ENCODE assay signal across 13 cellular contexts in genomic region chr11:75431533-75432525, GRCh38. TPM values are rescaled to one million over a fixed set of nuclear protein-coding genes. Genes with fewer than 3 reads are reported as not detected.
DNase-seq lines count a peak whose midpoint lies in the region; ATAC-seq, FAIRE-seq and TF ChIP-seq lines count a peak whose summit lies in the region.
"Had no signal": no experiment of that assay in that cellular context is flagged by ENCODE, and none has a peak within 500 bp of the region (broad histone marks: within the 10 kb centered on the region; RNA-seq: fewer than 3 reads in every experiment).

No MANE protein-coding gene starts in this region.

- peak; percentile 51 for FAIRE-seq in HTR-8/SVneo (lab: Jason Lieb, UNC)
- FAIRE-seq: endometrium had no signal

- no peak for TF ChIP-seq CTCF in CD8-positive, alpha-beta T cell (IDR thresholded peaks at IDR 0.05)
- TF ChIP-seq CTCF in brain (conservative IDR thresholded peaks at IDR 0.05): no peak

- no peaks in the 10 kb centered on the region for H3K36me3 Mint-ChIP-seq in CD8-positive, alpha-beta T cell
- peaks cover 26% of the 10 kb centered on the region for H3K36me3 Mint-ChIP-seq in brain
- H3K36me3 Mint-ChIP-seq in naive thymus-derived CD8-positive, alpha-beta T cell: peaks cover 4 to 10% (median 6%) of the 10 kb centered on the region in 3 donors
- peaks cover 8% of the 10 kb centered on the region for H3K36me3 Mint-ChIP-seq in activated T-cell treated with anti-CD3 and anti-CD28 coated beads, Interleukin-2, amount 50 U/mL, for 24 hours (ENCODE audit: low read depth)

- POLR2A ChIA-PET in CD8-positive, alpha-beta T cell (lab: Charles Lee): no interaction called here
- POLR2A ChIA-PET in naive thymus-derived CD8-positive, alpha-beta T cell (lab: Charles Lee): interaction anchor here (0.9 to 2.7 kb wide), 2 partner anchors 32 to 91 kb away, joined by 3 to 14 read pairs; partner anchors contain the start of gene RPS3

- peaks cover 36% of the 10 kb centered on the region for H3K27me3 Mint-ChIP-seq in CD8-positive, alpha-beta T cell (ENCODE audit: low read depth)
- H3K27me3 Mint-ChIP-seq in brain: peaks cover 52% of the 10 kb centered on the region
- H3K27me3 Mint-ChIP-seq in naive thymus-derived CD8-positive, alpha-beta T cell: peaks cover 30 to 60% (median 37%) of the 10 kb centered on the region in 5 donors
- peaks cover 57% of the 10 kb centered on the region for H3K27me3 Mint-ChIP-seq in activated T-cell treated with anti-CD3 and anti-CD28 coated beads, Interleukin-2, amount 50 U/mL, for 24 hours

- peaks cover 9% of the 10 kb centered on the region for H3K4me1 ChIP-seq in CD8-positive, alpha-beta T cell (ENCODE audit: insufficient read depth, low read length)

- no peak for DNase-seq in CD8-positive, alpha-beta T cell
- DNase-seq in HTR-8/SVneo (ENCODE audit: insufficient read length, low spot score) (no peak), AG08395 (ENCODE audit: low spot score) (no peak), left cardiac atrium (no peak)
- peak in 1 of 10 donors; percentile 13 for DNase-seq in naive thymus-derived CD8-positive, alpha-beta T cell
- DNase-seq in activated T-cell treated with anti-CD3 and anti-CD28 coated beads, Interleukin-2, amount 50 U/mL, for 24 hours: no peak
- DNase-seq: activated T-cell treated with anti-CD3 and anti-CD28 coated beads for 4 hours; NCI-H446; stimulated activated CD4-positive, alpha-beta T cell treated with anti-CD3 and anti-CD28 coated beads, Interleukin-4, amount 100 ng/mL, for 4 hours had no signal

- intact Hi-C loops in CD8-positive, alpha-beta T cell (cut with DNase I, micrococcal nuclease): loop anchor here in 1 of 2 experiments (5.0 kb wide), 1 partner anchor 45 kb away; no protein-coding TSS in a partner anchor
- intact Hi-C loops in left cardiac atrium (cut with DNase I): no loop called here

- no peak for ATAC-seq in CD8-positive, alpha-beta T cell
- no peak for ATAC-seq in naive thymus-derived CD8-positive, alpha-beta T cell
- ATAC-seq in left cardiac atrium (no peak), HG03025 (IDR thresholded peaks at IDR 0.05; ENCODE audit: low FRiP score, unreplicated experiment) (no peak)
- ATAC-seq: heart left ventricle had no signal

- H3K4me3 ChIP-seq in CD8-positive, alpha-beta T cell (ENCODE audit: low read depth, low read length): no peak overlapping the region

- H3K9me3 Mint-ChIP-seq in CD8-positive, alpha-beta T cell: no peaks in the 10 kb centered on the region
- H3K9me3 Mint-ChIP-seq in brain: peaks cover 2 to 10% (median 5%) of the 10 kb centered on the region in 5 experiments
- peaks cover 0 to 4% (median 0%) of the 10 kb centered on the region in 9 donors for H3K9me3 Mint-ChIP-seq in naive thymus-derived CD8-positive, alpha-beta T cell
- peaks cover 7% of the 10 kb centered on the region for H3K9me3 Mint-ChIP-seq in activated T-cell treated with anti-CD3 and anti-CD28 coated beads, Interleukin-2, amount 50 U/mL, for 24 hours

- peak overlapping the region; percentile 82 for H3K4me3 Mint-ChIP-seq in CD8-positive, alpha-beta T cell
- peak overlapping the region; percentile 87 to 94 (median 90) for H3K4me3 Mint-ChIP-seq in brain
- peak overlapping the region; percentile 31 to 91 (median 86) for H3K4me3 Mint-ChIP-seq in naive thymus-derived CD8-positive, alpha-beta T cell
- no peak overlapping the region for H3K4me3 Mint-ChIP-seq in activated T-cell treated with anti-CD3 and anti-CD28 coated beads, Interleukin-2, amount 50 U/mL, for 24 hours

- peaks cover 16% of the 10 kb centered on the region for H3K4me1 Mint-ChIP-seq in CD8-positive, alpha-beta T cell (ENCODE audit: low read depth)
- H3K4me1 Mint-ChIP-seq in brain: peaks cover 58% of the 10 kb centered on the region
- peaks cover 16 to 31% (median 20%) of the 10 kb centered on the region in 4 donors for H3K4me1 Mint-ChIP-seq in naive thymus-derived CD8-positive, alpha-beta T cell
- peaks cover 23% of the 10 kb centered on the region for H3K4me1 Mint-ChIP-seq in activated T-cell treated with anti-CD3 and anti-CD28 coated beads, Interleukin-2, amount 50 U/mL, for 24 hours (ENCODE audit: low read depth)

- H3K27ac ChIP-seq in CD8-positive, alpha-beta T cell (ENCODE audit: low read depth, low read length): no peak overlapping the region
- H3K27ac ChIP-seq: heart left ventricle had no signal

- H3K27ac Mint-ChIP-seq in CD8-positive, alpha-beta T cell: no peak overlapping the region
- H3K27ac Mint-ChIP-seq in brain: peak overlapping the region; percentile 75 to 98 (median 96)
- H3K27ac Mint-ChIP-seq in naive thymus-derived CD8-positive, alpha-beta T cell: peak overlapping the region in 1 of 10 donors; percentile 12
- no peak overlapping the region for H3K27ac Mint-ChIP-seq in activated T-cell treated with anti-CD3 and anti-CD28 coated beads, Interleukin-2, amount 50 U/mL, for 24 hours

- CTCF ChIA-PET in CD8-positive, alpha-beta T cell (lab: Charles Lee): interaction anchor here (0.8 to 2.8 kb wide), 4 partner anchors 11 to 183 kb away, joined by 3 to 14 read pairs (median 4); no protein-coding TSS in a partner anchor

- H3K27me3 ChIP-seq in CD8-positive, alpha-beta T cell (ENCODE audit: insufficient read depth, low read length): peaks cover 11% of the 10 kb centered on the region

- H3K9me3 ChIP-seq in CD8-positive, alpha-beta T cell (ENCODE audit: low read length): no peaks in the 10 kb centered on the region

- H3K36me3 ChIP-seq in CD8-positive, alpha-beta T cell (ENCODE audit: insufficient read depth, low read length): no peaks in the 10 kb centered on the region
- H3K36me3 ChIP-seq: heart left ventricle had no signal

RNA-seq across cellular contexts. Expression of gene KLHL35, which starts 1.2 kb away (rescaled TPM):
- total RNA-seq in CD8-positive, alpha-beta T cell: under 1 TPM; 0.50 to 0.84 TPM
- polyA plus RNA-seq in brain (ENCODE audit: insufficient read depth, low read depth, low replicate concordance): 12.1 TPM
- 1 to 10 TPM in 1 of 2 experiments, under 1 TPM in 1; 0.66 to 1.3 TPM for total RNA-seq in naive thymus-derived CD8-positive, alpha-beta T cell
- polyA plus RNA-seq in naive thymus-derived CD8-positive, alpha-beta T cell: 1 to 10 TPM in 1 of 3 donors, under 1 TPM in 2; 0.38 to 1.2 (median 0.74) TPM
- total RNA-seq in left cardiac atrium: 1 to 10 TPM; 1.1 to 1.2 TPM

RNA-seq across cellular contexts. Expression of gene RPS3, which starts 32.5 kb away (rescaled TPM):
- total RNA-seq in CD8-positive, alpha-beta T cell: 1,000 to 10,000 TPM; 4,683 to 5,039 TPM
- 3,030 TPM for polyA plus RNA-seq in brain (ENCODE audit: insufficient read depth, low read depth, low replicate concordance)
- total RNA-seq in naive thymus-derived CD8-positive, alpha-beta T cell: 1,000 to 10,000 TPM; 5,159 to 5,268 TPM
- polyA plus RNA-seq in naive thymus-derived CD8-positive, alpha-beta T cell: 1,000 to 10,000 TPM; 6,922 to 7,216 (median 7,023) TPM
- total RNA-seq in left cardiac atrium: 1,000 to 10,000 TPM; 1,106 to 1,117 TPM

Comparison
In these comparisons a context has a peak if more than half of its experiments do, and no peak if none do; other contexts are left out.
1. H3K27ac Mint-ChIP-seq: peak in brain (5 of 5); none in CD8-positive, alpha-beta T cell (single experiment) and activated T-cell treated with anti-CD3 and anti-CD28 coated beads, Interleukin-2, amount 50 U/mL, for 24 hours (single experiment).
2. RNA of gene RPS3, which starts 32.5 kb away (total RNA-seq): 5,159 to 5,268 TPM in naive thymus-derived CD8-positive, alpha-beta T cell and 4,683 to 5,039 TPM in CD8-positive, alpha-beta T cell; 1,106 to 1,117 TPM in left cardiac atrium; every median in the first group is over 4 times any median in the second.